ENCODE assay signal across 14 cellular contexts in the genomic region with DNA sequence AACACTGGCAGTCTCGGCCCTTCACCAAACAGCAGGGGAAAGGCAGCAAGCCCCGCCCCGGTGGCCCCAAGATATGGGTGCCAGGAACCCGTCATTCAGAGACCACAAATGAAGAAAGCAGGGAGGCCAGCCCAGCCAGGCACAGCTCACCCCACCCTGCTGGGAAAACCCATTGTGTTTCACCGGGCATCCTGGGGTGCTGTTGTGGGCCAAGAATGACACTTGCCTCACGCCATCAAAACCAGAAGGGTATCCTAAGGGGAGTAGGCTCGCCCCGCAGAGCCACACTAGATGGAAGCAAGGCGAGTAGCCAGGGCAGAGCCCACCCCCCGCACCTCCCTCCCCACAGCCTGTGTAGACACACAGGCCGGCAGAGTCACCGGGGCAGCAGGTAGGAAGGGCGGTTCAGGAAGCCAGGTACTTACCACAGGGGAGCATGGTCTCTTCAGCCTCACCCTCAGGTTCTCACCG.
A peak's percentile ranks its signal among the peaks of the same experiment; 100 is the strongest.
DNase-seq lines count a peak whose midpoint lies in the region; ATAC-seq lines count a peak whose summit lies in the region.
"Had no signal": no experiment of that assay in that cellular context is flagged by ENCODE, and none has a peak within 500 bp of the region (broad histone marks: within the 10 kb centered on the region; RNA-seq: fewer than 3 reads in every experiment).

No MANE protein-coding gene starts in this region.

- H3K4me3 ChIP-seq in aorta (ENCODE audit: low read length in 2 of 2): no peak overlapping the region

- intact Hi-C loops in aorta (cut with DNase I) (loop anchor here (2.0 to 5.0 kb wide), 2 partner anchors 538 to 543 kb away; no protein-coding TSS in a partner anchor), posterior vena cava (cut with DNase I) (loop anchor here (10.0 kb wide), 1 partner anchor 545 kb away; no protein-coding TSS in a partner anchor)

- no peaks in the 10 kb centered on the region for H3K36me3 ChIP-seq in aorta (ENCODE audit: control insufficient read depth in 1 of 2, insufficient read depth in 2 of 2, low read length in 1 of 2)

- H3K27ac ChIP-seq in aorta (ENCODE audit: low read depth in 1 of 2, low read length in 2 of 2): no peak overlapping the region

- no peaks in the 10 kb centered on the region for H3K9me3 ChIP-seq in aorta (ENCODE audit: control insufficient read depth, low read length)

- H3K4me1 ChIP-seq in aorta (ENCODE audit: control insufficient read depth in 1 of 2, insufficient read depth in 2 of 2, low read length in 2 of 2): no peaks in the 10 kb centered on the region

- H3K27me3 Mint-ChIP-seq in activated naive CD8-positive, alpha-beta T cell treated with anti-CD3 and anti-CD28 coated beads, Interleukin-2, amount 50 U/mL, for 24 hours: peaks cover 33% of the 10 kb centered on the region
- peaks cover 31% of the 10 kb centered on the region for H3K27me3 Mint-ChIP-seq in activated naive CD8-positive, alpha-beta T cell treated with anti-CD3 and anti-CD28 coated beads for 36 hours
- H3K27me3 Mint-ChIP-seq in activated T-helper 17 cell treated with anti-CD3 and anti-CD28 coated beads, Interleukin-2, amount 50 U/mL, for 72 hours: peaks cover 9% of the 10 kb centered on the region

- ATAC-seq in activated naive CD8-positive, alpha-beta T cell treated with anti-CD3 and anti-CD28 coated beads, Interleukin-2, amount 50 U/mL, for 24 hours: peak; percentile 26
- ATAC-seq in HG02763 (IDR thresholded peaks at IDR 0.05; ENCODE audit: unreplicated experiment) (peak; percentile 34), aorta (ENCODE audit: low FRiP score) (peak; percentile 25), HG02981 (IDR thresholded peaks at IDR 0.05; ENCODE audit: unreplicated experiment) (no peak)
- ATAC-seq in activated T-helper 17 cell treated with anti-CD3 and anti-CD28 coated beads, Interleukin-2, amount 50 U/mL, for 72 hours (replicated peaks): peak; percentile 79

- no peaks in the 10 kb centered on the region for H3K9me3 Mint-ChIP-seq in activated naive CD8-positive, alpha-beta T cell treated with anti-CD3 and anti-CD28 coated beads, Interleukin-2, amount 50 U/mL, for 24 hours
- H3K9me3 Mint-ChIP-seq in activated naive CD8-positive, alpha-beta T cell treated with anti-CD3 and anti-CD28 coated beads for 36 hours: no peaks in the 10 kb centered on the region
- no peaks in the 10 kb centered on the region for H3K9me3 Mint-ChIP-seq in activated T-helper 17 cell treated with anti-CD3 and anti-CD28 coated beads, Interleukin-2, amount 50 U/mL, for 72 hours
- H3K9me3 Mint-ChIP-seq: activated T-helper 2 cell treated with anti-CD3 and anti-CD28 coated beads, Interferon-gamma antibody, Interleukin-2, Interleukin-4, amounts not matched to agents 10 μg/mL and 5 μg/mL and 100 μg/mL, durations not matched to agents 14 hours and 24 hours and 36 hours had no signal

- peaks cover 4% of the 10 kb centered on the region for H3K4me1 Mint-ChIP-seq in activated naive CD8-positive, alpha-beta T cell treated with anti-CD3 and anti-CD28 coated beads, Interleukin-2, amount 50 U/mL, for 24 hours
- peaks cover 5% of the 10 kb centered on the region for H3K4me1 Mint-ChIP-seq in activated naive CD8-positive, alpha-beta T cell treated with anti-CD3 and anti-CD28 coated beads for 36 hours
- H3K4me1 Mint-ChIP-seq in activated T-helper 17 cell treated with anti-CD3 and anti-CD28 coated beads, Interleukin-2, amount 50 U/mL, for 72 hours: peaks cover 5% of the 10 kb centered on the region

- H3K27ac Mint-ChIP-seq in activated naive CD8-positive, alpha-beta T cell treated with anti-CD3 and anti-CD28 coated beads, Interleukin-2, amount 50 U/mL, for 24 hours: no peak overlapping the region
- H3K27ac Mint-ChIP-seq in activated naive CD8-positive, alpha-beta T cell treated with anti-CD3 and anti-CD28 coated beads for 36 hours: no peak overlapping the region
- H3K27ac Mint-ChIP-seq in activated T-helper 17 cell treated with anti-CD3 and anti-CD28 coated beads, Interleukin-2, amount 50 U/mL, for 72 hours: peak overlapping the region; percentile 40
- H3K27ac Mint-ChIP-seq: activated T-helper 2 cell treated with anti-CD3 and anti-CD28 coated beads, Interferon-gamma antibody, Interleukin-2, Interleukin-4, amounts not matched to agents 10 μg/mL and 5 μg/mL and 100 μg/mL, durations not matched to agents 14 hours and 24 hours and 36 hours had no signal

- DNase-seq in activated naive CD8-positive, alpha-beta T cell treated with anti-CD3 and anti-CD28 coated beads, Interleukin-2, amount 50 U/mL, for 24 hours: peak; percentile 14
- no peak for DNase-seq in activated naive CD8-positive, alpha-beta T cell treated with anti-CD3 and anti-CD28 coated beads for 36 hours
- no peak for DNase-seq in aorta
- no peak for DNase-seq in posterior vena cava (ENCODE audit: low spot score)
- no peak for DNase-seq in NCI-H1694 treated with DMSO at 0.1 percent for 48 hours (lab: John Stamatoyannopoulos, UW)
- DNase-seq: DMS79 treated with DMSO at 0.1 percent for 48 hours; NCI-H2171; nucleus accumbens; Right ventricle myocardium superior; stimulated activated naive CD4-positive, alpha-beta T cell treated with Interleukin-2 at 50 U/mL for 16 hours had no signal

- no peak overlapping the region for H3K4me3 Mint-ChIP-seq in activated naive CD8-positive, alpha-beta T cell treated with anti-CD3 and anti-CD28 coated beads, Interleukin-2, amount 50 U/mL, for 24 hours
- H3K4me3 Mint-ChIP-seq in activated naive CD8-positive, alpha-beta T cell treated with anti-CD3 and anti-CD28 coated beads for 36 hours: no peak overlapping the region
- H3K4me3 Mint-ChIP-seq in activated T-helper 17 cell treated with anti-CD3 and anti-CD28 coated beads, Interleukin-2, amount 50 U/mL, for 72 hours: peak overlapping the region; percentile 54

- H3K36me3 Mint-ChIP-seq in activated naive CD8-positive, alpha-beta T cell treated with anti-CD3 and anti-CD28 coated beads, Interleukin-2, amount 50 U/mL, for 24 hours (ENCODE audit: low read depth): no peaks in the 10 kb centered on the region
- H3K36me3 Mint-ChIP-seq in activated naive CD8-positive, alpha-beta T cell treated with anti-CD3 and anti-CD28 coated beads for 36 hours: no peaks in the 10 kb centered on the region
- no peaks in the 10 kb centered on the region for H3K36me3 Mint-ChIP-seq in activated T-helper 17 cell treated with anti-CD3 and anti-CD28 coated beads, Interleukin-2, amount 50 U/mL, for 72 hours (ENCODE audit: low read depth)

- 81 to 84% methylated on average over 14 of the region's 14 CpGs for WGBS in aorta, 2 donors

- no peaks in the 10 kb centered on the region for H3K27me3 ChIP-seq in aorta (ENCODE audit: control insufficient read depth in 1 of 2, insufficient read depth in 2 of 2, low read length in 1 of 2)
